Comparison of ENCODE assay signal across 11 cellular contexts in the genomic region with DNA sequence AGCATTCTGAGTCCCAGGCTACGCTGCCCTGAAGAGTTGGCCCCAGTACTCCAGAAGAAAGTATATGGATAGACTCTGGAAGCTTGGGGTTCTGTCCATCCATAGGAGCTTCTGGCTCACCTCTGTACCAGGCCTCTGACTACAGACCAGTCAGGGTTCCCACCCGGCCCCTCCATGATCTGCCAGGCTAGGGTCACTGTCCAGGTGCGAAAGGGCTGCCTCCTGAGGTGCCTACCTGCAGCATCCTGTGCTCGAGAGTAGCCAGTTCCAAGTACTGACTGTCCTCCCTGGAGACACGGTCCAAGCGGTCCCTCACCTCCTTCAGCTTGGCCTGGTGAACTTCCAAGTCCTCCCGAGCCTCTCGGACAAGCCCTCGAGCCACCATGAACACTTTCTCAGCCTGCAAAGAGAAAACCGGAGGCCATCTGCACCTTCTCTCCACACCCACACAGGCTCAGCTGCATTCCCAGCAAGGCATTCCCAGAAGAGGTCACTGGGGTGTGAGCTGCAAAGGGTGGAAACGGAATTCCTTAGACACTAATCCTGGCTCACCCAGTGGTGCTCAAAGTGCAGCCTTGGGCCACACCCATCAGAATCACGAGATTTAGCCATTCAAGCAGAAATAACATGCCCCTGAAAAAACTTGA. TPM values are rescaled to one million over a fixed set of nuclear protein-coding genes. Genes with fewer than 3 reads are reported as not detected.
DNase-seq lines count a peak whose midpoint lies in the region; ATAC-seq and TF ChIP-seq lines count a peak whose summit lies in the region.
"Had no signal": no experiment of that assay in that cellular context is flagged by ENCODE, and none has a peak within 500 bp of the region (broad histone marks: within the 10 kb centered on the region; RNA-seq: fewer than 3 reads in every experiment).

No MANE protein-coding gene starts in this region.

- H2AK5ac ChIP-seq in IMR-90 (ENCODE audit: low read depth, low read length) (no peak overlapping the region), mesenchymal stem cell (ENCODE audit: low read length, severe bottlenecking) (no peak overlapping the region)

- H3K27ac ChIP-seq in IMR-90 (ENCODE audit: insufficient read depth, low read length) (no peak overlapping the region), endodermal cell (ENCODE audit: low read depth, low read length) (peak overlapping the region; percentile 24), mesenchymal stem cell (ENCODE audit: low read length, poor library complexity, severe bottlenecking) (no peak overlapping the region), tibial nerve (peak overlapping the region; percentile 60 to 98 (median 79))

- H2AFZ ChIP-seq in IMR-90 (replicated peaks; ENCODE audit: low read length, poor library complexity), result peak overlapping the region; percentile 37
- no peak overlapping the region for H2AFZ ChIP-seq in mesenchymal stem cell (ENCODE audit: low read depth, low read length)

- no peak overlapping the region for H3K4ac ChIP-seq in IMR-90 (ENCODE audit: low read depth, low read length)
- no peak overlapping the region for H3K4ac ChIP-seq in mesenchymal stem cell (ENCODE audit: low read depth in 1 of 2, low read length in 2 of 2)

- H4K8ac ChIP-seq in IMR-90 (ENCODE audit: low read depth in 2 of 2, low read length in 2 of 2) (no peak overlapping the region), mesenchymal stem cell (ENCODE audit: low read length) (no peak overlapping the region)

- TF ChIP-seq POLR2A in IMR-90 (IDR thresholded peaks at IDR 0.05; ENCODE audit: low read depth, low read length), result no peak
- TF ChIP-seq POLR2A in tibial nerve (IDR thresholded peaks at IDR 0.05), result peak in 1 of 2 donors; percentile 46

- H3K18ac ChIP-seq in IMR-90 (ENCODE audit: low read depth, low read length), result no peak overlapping the region
- no peak overlapping the region for H3K18ac ChIP-seq in mesenchymal stem cell (ENCODE audit: low read depth in 1 of 2, low read length in 2 of 2)

- no peak overlapping the region for H3K23ac ChIP-seq in IMR-90 (ENCODE audit: low read depth, low read length)
- H3K23ac ChIP-seq in mesenchymal stem cell (ENCODE audit: low read length in 2 of 2), result no peak overlapping the region

- peaks cover 30% of the 10 kb centered on the region for H3K36me3 Mint-ChIP-seq in endodermal cell (ENCODE audit: low read depth)

- peaks cover under 1% of the 10 kb centered on the region; the same call in 1 of the 2 replicates for H3K9me1 ChIP-seq in IMR-90 (ENCODE audit: insufficient read depth, low read length)

- H3K4me2 ChIP-seq in IMR-90 (ENCODE audit: low read depth, low read length), result no peak overlapping the region
- H3K4me2 ChIP-seq in mesenchymal stem cell (ENCODE audit: low read length, poor library complexity, severe bottlenecking), result no peak overlapping the region

- H3K79me1 ChIP-seq in IMR-90 (ENCODE audit: low read depth in 1 of 2, low read length in 2 of 2) (peaks cover 7 to 26% of the 10 kb centered on the region in 2 experiments), mesenchymal stem cell (replicated peaks; ENCODE audit: low read length, poor library complexity, severe bottlenecking) (peaks cover 17% of the 10 kb centered on the region)

- peaks cover 4% of the 10 kb centered on the region; the same call in 1 of the 2 replicates for H3K4me1 ChIP-seq in IMR-90 (ENCODE audit: control insufficient read depth, insufficient read depth, low read length)
- H3K4me1 ChIP-seq in endodermal cell (ENCODE audit: control insufficient read depth, insufficient read depth, low read length), result peaks cover 6% of the 10 kb centered on the region
- peaks cover 30% of the 10 kb centered on the region for H3K4me1 ChIP-seq in mesenchymal stem cell (ENCODE audit: control insufficient read depth, insufficient read depth, low read depth, low read length)
- H3K4me1 ChIP-seq in tibial nerve, result peaks cover 0 to 65% (median 23%) of the 10 kb centered on the region in 4 donors

- peak overlapping the region; percentile 82 for H3K27ac Mint-ChIP-seq in endodermal cell
- H3K27ac Mint-ChIP-seq: activated naive CD4-positive, alpha-beta T cell treated with anti-CD3 and anti-CD28 coated beads for 36 hours; nephron progenitor cell had no signal

- no peak for ATAC-seq in IMR-90 (ENCODE audit: low read depth)
- no peak for ATAC-seq in GM19463 (IDR thresholded peaks at IDR 0.05; ENCODE audit: unreplicated experiment)
- ATAC-seq in GM21367 (IDR thresholded peaks at IDR 0.05; ENCODE audit: unreplicated experiment), result no peak

- in situ Hi-C loops in IMR-90 (cut with MboI; ENCODE audit: low sequenced_read_pairs), result no loop called here

- intact Hi-C loops in IMR-90 (cut with micrococcal nuclease), result no loop called here

- TF ChIP-seq EP300 in tibial nerve (IDR thresholded peaks at IDR 0.05), result peak; percentile 19 to 76

- H2BK15ac ChIP-seq in IMR-90 (ENCODE audit: low read depth, low read length) (no peak overlapping the region), mesenchymal stem cell (ENCODE audit: low read depth, poor library complexity, severe bottlenecking) (no peak overlapping the region)

- H3K27me3 Mint-ChIP-seq in endodermal cell (ENCODE audit: insufficient read depth), result no peaks in the 10 kb centered on the region

- H3K56ac ChIP-seq in IMR-90 (ENCODE audit: extremely low read depth, insufficient read depth, low read length), result no peak overlapping the region

- no peak overlapping the region for H2AK9ac ChIP-seq in IMR-90 (replicated peaks; ENCODE audit: low read depth, low read length, poor library complexity)

- H4K91ac ChIP-seq in IMR-90 (ENCODE audit: insufficient read depth, low read depth, low read length) (no peak overlapping the region), mesenchymal stem cell (ENCODE audit: low read length) (no peak overlapping the region)

- CTCF ChIA-PET in IMR-90 (lab: Yijun Ruan, JAX), result interaction anchor here (0.5 to 2.7 kb wide), 3 partner anchors 26 to 902 kb away, joined by 3 to 16 read pairs (median 3); no protein-coding TSS in a partner anchor

- no peak overlapping the region for H2BK12ac ChIP-seq in mesenchymal stem cell (ENCODE audit: low read length in 2 of 2)

- dilution Hi-C loops in IMR-90 (cut with HindIII; ENCODE audit: low sequenced_read_pairs, unreplicated experiment), result no loop called here

- H2BK120ac ChIP-seq in IMR-90 (ENCODE audit: low read depth, low read length) (peak overlapping the region; percentile 41; the same call in 1 of the 2 replicates), mesenchymal stem cell (ENCODE audit: low read depth, low read length) (no peak overlapping the region)

- H3K27me3 ChIP-seq in IMR-90 (ENCODE audit: control insufficient read depth, insufficient read depth, low read length) (no peaks in the 10 kb centered on the region), endodermal cell (ENCODE audit: control insufficient read depth, insufficient read depth, low read length, poor library complexity, severe bottlenecking) (no peaks in the 10 kb centered on the region), mesenchymal stem cell (ENCODE audit: control insufficient read depth in 1 of 2, insufficient read depth in 1 of 2, low read length in 2 of 2) (no peaks in the 10 kb centered on the region), tibial nerve (no peaks in the 10 kb centered on the region)
- H3K27me3 ChIP-seq: MG63 had no signal

- H3K4me3 Mint-ChIP-seq in endodermal cell, result no peak overlapping the region
- H3K4me3 Mint-ChIP-seq: activated naive CD4-positive, alpha-beta T cell treated with anti-CD3 and anti-CD28 coated beads for 36 hours; nephron progenitor cell had no signal

- H4K5ac ChIP-seq in IMR-90 (ENCODE audit: low read depth, low read length), result no peak overlapping the region

- DNase-seq in IMR-90 (peak; percentile 26), endodermal cell (no peak), mesenchymal stem cell (no peak), tibial nerve (ENCODE audit: low spot score in 2 of 2) (peak in 1 of 2 donors; percentile 46), amniotic stem cell (lab: John Stamatoyannopoulos, UW) (no peak)
- DNase-seq: activated naive CD4-positive, alpha-beta T cell treated with anti-CD3 and anti-CD28 coated beads for 36 hours; MG63; NCI-H774; nephron progenitor cell had no signal

- POLR2A ChIA-PET in IMR-90 (lab: Charles Lee; ENCODE audit: unreplicated experiment), result no interaction called here

- no peaks in the 10 kb centered on the region for H3K9me3 Mint-ChIP-seq in endodermal cell
- H3K9me3 Mint-ChIP-seq: activated naive CD4-positive, alpha-beta T cell treated with anti-CD3 and anti-CD28 coated beads for 36 hours; nephron progenitor cell had no signal

- BruUV-seq in IMR-90 (replicated peaks; lab: Mats Ljungman, UMichigan), result no TSS peak

- TF ChIP-seq CTCF in IMR-90 (conservative IDR thresholded peaks at IDR 0.05; ENCODE audit: low read depth, low read length), result no peak
- no peak for TF ChIP-seq CTCF in endodermal cell (conservative IDR thresholded peaks at IDR 0.05)
- TF ChIP-seq CTCF in tibial nerve (IDR thresholded peaks at IDR 0.05), result no peak

- H2BK5ac ChIP-seq in IMR-90 (ENCODE audit: low read depth, low read length, poor library complexity, severe bottlenecking) (no peak overlapping the region), mesenchymal stem cell (ENCODE audit: low read depth, low read length, poor library complexity, severe bottlenecking) (no peak overlapping the region)

- peaks cover 12% of the 10 kb centered on the region for H3K4me1 Mint-ChIP-seq in endodermal cell

- H3K4me3 ChIP-seq in IMR-90 (ENCODE audit: insufficient read depth, low read depth, low read length) (no peak overlapping the region), endodermal cell (ENCODE audit: low read length) (no peak overlapping the region), mesenchymal stem cell (ENCODE audit: insufficient read depth in 1 of 2, low read depth in 1 of 2, low read length in 2 of 2) (peak overlapping the region in 1 of 2 experiments; percentile 72), tibial nerve (peak overlapping the region in 3 of 4 donors; percentile 23 to 40 (median 27))
- H3K4me3 ChIP-seq: MG63 had no signal

- no peaks in the 10 kb centered on the region; the same call in 1 of the 2 replicates for H4K20me1 ChIP-seq in IMR-90 (ENCODE audit: insufficient read depth, low read length)

- H3K9me3 ChIP-seq in IMR-90 (ENCODE audit: control insufficient read depth, insufficient read depth, low read length) (no peaks in the 10 kb centered on the region), endodermal cell (ENCODE audit: control insufficient read depth, low read length) (no peaks in the 10 kb centered on the region), mesenchymal stem cell (ENCODE audit: control insufficient read depth, low read length) (no peaks in the 10 kb centered on the region), tibial nerve (no peaks in the 10 kb centered on the region)
- H3K9me3 ChIP-seq: MG63 had no signal

- H3K9ac ChIP-seq in IMR-90 (ENCODE audit: low read depth, low read length), result no peak overlapping the region
- no peak overlapping the region for H3K9ac ChIP-seq in endodermal cell (ENCODE audit: extremely low read depth, low read length, poor library complexity, severe bottlenecking)
- peak overlapping the region; percentile 72 for H3K9ac ChIP-seq in mesenchymal stem cell (ENCODE audit: low read length)

- no peak overlapping the region for H2BK20ac ChIP-seq in IMR-90 (ENCODE audit: low read depth, low read length)

- WGBS in IMR-90 (ENCODE audit: extremely low coverage in 2 of 2, insufficient read length in 1 of 2), 2 experiments, result 95% methylated on average over 4 of the region's 12 CpGs; no CpG with 5 or more reads in 1 of the 2 experiments
- WGBS in endodermal cell (ENCODE audit: insufficient coverage in 1 of 2, insufficient read length in 1 of 2), 2 experiments, result 92 to 94% methylated on average over 6 to 12 of the region's 12 CpGs
- WGBS in mesenchymal stem cell, result 93% methylated on average over 12 of the region's 12 CpGs
- WGBS in tibial nerve, 2 donors, result 53 to 60% methylated on average over 9 to 11 of the region's 12 CpGs

- H3K36me3 ChIP-seq in IMR-90 (ENCODE audit: control insufficient read depth, insufficient read depth, low read length) (peaks cover 18% of the 10 kb centered on the region), endodermal cell (ENCODE audit: control insufficient read depth, insufficient read depth, low read length) (peaks cover 34% of the 10 kb centered on the region), mesenchymal stem cell (ENCODE audit: control insufficient read depth in 1 of 2, insufficient read depth in 2 of 2, low read depth in 1 of 2, low read length in 2 of 2) (peaks cover 24 to 29% of the 10 kb centered on the region in 2 experiments), tibial nerve (peaks cover 0 to 17% (median 4%) of the 10 kb centered on the region in 3 donors)
- H3K36me3 ChIP-seq: MG63 had no signal

- H3K14ac ChIP-seq in IMR-90 (replicated peaks; ENCODE audit: low read depth, low read length), result no peak overlapping the region
- H3K14ac ChIP-seq in mesenchymal stem cell (ENCODE audit: low read length in 2 of 2), result no peak overlapping the region

- TF ChIP-seq RAD21 in IMR-90 (IDR thresholded peaks at IDR 0.05; ENCODE audit: low read length), result no peak

RNA-seq across cellular contexts. Expression of a gene that starts 3.7 kb away (rescaled TPM):
- total RNA-seq in IMR-90 (2012; rRNA removed), result 5.2 and 9.2 TPM in 2 replicates
- polyA plus RNA-seq in IMR-90 (2012; rRNA removed), result 25.3 and 27.0 TPM in 2 replicates
- 11.3 and 16.3 TPM in 2 replicates for polyA plus RNA-seq in IMR-90 (2012; cell fraction: cytosol; rRNA removed)
- 156 and 317 TPM in 2 replicates for polyA plus RNA-seq in IMR-90 (2012; cell fraction: nucleus; rRNA removed; ENCODE audit: low replicate concordance)
- total RNA-seq in endodermal cell, result 100 to 1,000 TPM; 175 to 216 TPM
- polyA plus RNA-seq in endodermal cell (2013, experiment 1 of 2), result 165 TPM
- 157 TPM for polyA plus RNA-seq in endodermal cell (2013, experiment 2 of 2)
- polyA plus RNA-seq in mesenchymal stem cell (2013, experiment 1 of 2), result 15.6 TPM
- 12.6 TPM for polyA plus RNA-seq in mesenchymal stem cell (2013, experiment 2 of 2)
- 100 to 1,000 TPM; 216 to 379 (median 339) TPM for total RNA-seq in tibial nerve

RNA-seq across cellular contexts. Expression of a gene that starts 6.3 kb away (rescaled TPM):
- total RNA-seq in IMR-90 (2012; rRNA removed) (15.3 and 16.1 TPM in 2 replicates), endodermal cell (10 to 100 TPM; 14.5 to 14.6 TPM), tibial nerve (10 to 100 TPM; 23.4 to 33.3 (median 29.2) TPM)
- polyA plus RNA-seq in IMR-90 (2012; rRNA removed), result 11.0 TPM in 2 replicates
- polyA plus RNA-seq in IMR-90 (2012; cell fraction: cytosol; rRNA removed), result 11.0 and 14.3 TPM in 2 replicates
- polyA plus RNA-seq in IMR-90 (2012; cell fraction: nucleus; rRNA removed; ENCODE audit: low replicate concordance), result 4.0 and 4.7 TPM in 2 replicates
- polyA plus RNA-seq in endodermal cell (2013, experiment 1 of 2), result 15.2 TPM
- polyA plus RNA-seq in endodermal cell (2013, experiment 2 of 2), result 14.4 TPM
- 11.4 TPM for polyA plus RNA-seq in mesenchymal stem cell (2013, experiment 1 of 2)
- polyA plus RNA-seq in mesenchymal stem cell (2013, experiment 2 of 2), result 11.7 TPM

RNA-seq across cellular contexts. Expression of a gene that starts 6.5 kb away (rescaled TPM):
- 81.9 and 131 TPM in 2 replicates for total RNA-seq in IMR-90 (2012; rRNA removed)
- polyA plus RNA-seq in IMR-90 (2012; rRNA removed), result 220 and 240 TPM in 2 replicates
- 76.2 and 162 TPM in 2 replicates for polyA plus RNA-seq in IMR-90 (2012; cell fraction: cytosol; rRNA removed)
- polyA plus RNA-seq in IMR-90 (2012; cell fraction: nucleus; rRNA removed; ENCODE audit: low replicate concordance), result 19.3 and 97.5 TPM in 2 replicates
- total RNA-seq in endodermal cell, result 100 to 1,000 TPM; 290 to 326 TPM
- 420 TPM for polyA plus RNA-seq in endodermal cell (2013, experiment 1 of 2)
- 414 TPM for polyA plus RNA-seq in endodermal cell (2013, experiment 2 of 2)
- polyA plus RNA-seq in mesenchymal stem cell (2013, experiment 1 of 2), result 723 TPM
- 747 TPM for polyA plus RNA-seq in mesenchymal stem cell (2013, experiment 2 of 2)
- total RNA-seq in tibial nerve, result 100 to 1,000 TPM; 212 to 380 (median 291) TPM

RNA-seq across cellular contexts. Expression of a gene that starts 12.9 kb away (rescaled TPM):
- 7.2 and 10.8 TPM in 2 replicates for total RNA-seq in IMR-90 (2012; rRNA removed)
- polyA plus RNA-seq in IMR-90 (2012; rRNA removed), result 6.8 and 7.2 TPM in 2 replicates
- 3.8 and 4.0 TPM in 2 replicates for polyA plus RNA-seq in IMR-90 (2012; cell fraction: cytosol; rRNA removed)
- polyA plus RNA-seq in IMR-90 (2012; cell fraction: nucleus; rRNA removed; ENCODE audit: low replicate concordance), result 8.2 and 14.4 TPM in 2 replicates
- 10 to 100 TPM; 11.7 to 16.1 TPM for total RNA-seq in endodermal cell
- 11.6 TPM for polyA plus RNA-seq in endodermal cell (2013, experiment 1 of 2)
- polyA plus RNA-seq in endodermal cell (2013, experiment 2 of 2), result 15.2 TPM
- 4.5 TPM for polyA plus RNA-seq in mesenchymal stem cell (2013, experiment 1 of 2)
- 4.8 TPM for polyA plus RNA-seq in mesenchymal stem cell (2013, experiment 2 of 2)
- 10 to 100 TPM in 2 of 4 donors, 1 to 10 TPM in 2; 7.5 to 10.5 (median 9.3) TPM for total RNA-seq in tibial nerve

Comparison
In these comparisons a context has a peak if more than half of its experiments do, and no peak if none do; other contexts are left out.
1. H3K27ac ChIP-seq: peak in endodermal cell (single experiment) and tibial nerve (4 of 4); none in IMR-90 (single experiment) and mesenchymal stem cell (single experiment).
2. H3K4me3 ChIP-seq: peak in tibial nerve (3 of 4); none in IMR-90 (single experiment) and endodermal cell (single experiment).
3. RNA of a gene that starts 3.7 kb away (total RNA-seq): 216 to 379 TPM in tibial nerve and 175 to 216 TPM in endodermal cell; 5.2 to 9.2 TPM in IMR-90; every median in the first group is over 10 times any median in the second.